ENCODE assay signal across 7 cellular contexts in genomic region chr1:174606471-174606870, GRCh38.
"Had no signal": no experiment of that assay in that cellular context is flagged by ENCODE, and none has a peak within 500 bp of the region (broad histone marks: within the 10 kb centered on the region; RNA-seq: fewer than 3 reads in every experiment).

No MANE protein-coding gene starts in this region.

- DNase-seq: GDM1, GF-D8 had no signal

- H3K4me3 ChIP-seq: GM12878 had no signal

- FAIRE-seq: G401.6, GM12878, GM12891, GM18507, GM19239 had no signal

- ATAC-seq: GM12878 had no signal
